Comparison of ENCODE assay signal across 16 cellular contexts in genomic region chr13:33264620-33264978, GRCh38. TPM values are rescaled to one million over a fixed set of nuclear protein-coding genes. Genes with fewer than 3 reads are reported as not detected.
A peak's percentile ranks its signal among the peaks of the same experiment; 100 is the strongest.
DNase-seq lines count a peak whose midpoint lies in the region; ATAC-seq, FAIRE-seq and TF ChIP-seq lines count a peak whose summit lies in the region.
"Had no signal": no experiment of that assay in that cellular context is flagged by ENCODE, and none has a peak within 500 bp of the region (broad histone marks: within the 10 kb centered on the region; RNA-seq: fewer than 3 reads in every experiment).

No MANE protein-coding gene starts in this region.

- no peak for ATAC-seq in A549
- no peak for ATAC-seq in GM21529 (IDR thresholded peaks at IDR 0.05; ENCODE audit: unreplicated experiment)
- ATAC-seq: stimulated activated naive CD8-positive, alpha-beta T cell treated with anti-CD3 and anti-CD28 coated beads, Interleukin-15, Interleukin-2, amounts not matched to agents 100 U/mL and 50 U/mL, for 24 hours had no signal

- peaks cover 2% of the 10 kb centered on the region for H3K36me3 Mint-ChIP-seq in neural crest cell (ENCODE audit: low read depth)
- H3K36me3 Mint-ChIP-seq in activated CD4-positive, alpha-beta memory T cell treated with anti-CD3 and anti-CD28 coated beads for 36 hours = no peaks in the 10 kb centered on the region
- H3K36me3 Mint-ChIP-seq: naive B cell had no signal

- TF ChIP-seq POLR2A in A549 (IDR thresholded peaks at IDR 0.05; ENCODE audit: low read length) = no peak

- no peak for FAIRE-seq in A549 (lab: Jason Lieb, UNC)
- FAIRE-seq: G401.6 had no signal

- no peaks in the 10 kb centered on the region for H3K9me3 Mint-ChIP-seq in neural crest cell
- H3K9me3 Mint-ChIP-seq in activated CD4-positive, alpha-beta memory T cell treated with anti-CD3 and anti-CD28 coated beads for 36 hours = no peaks in the 10 kb centered on the region
- H3K9me3 Mint-ChIP-seq: naive B cell had no signal

- CTCF ChIA-PET in A549 (lab: Yijun Ruan, JAX) = interaction anchor here (0.6 kb wide), 1 partner anchor 1879 kb away, joined by 3 read pairs; no protein-coding TSS in a partner anchor
- CTCF ChIA-PET in activated CD4-positive, alpha-beta memory T cell treated with anti-CD3 and anti-CD28 coated beads for 36 hours (lab: Charles Lee) = no interaction called here

- WGBS in A549 (ENCODE audit: missing lambda C conversion rate) = 74% methylated on average over 4 of the region's 4 CpGs

- H3K27me3 ChIP-seq in left ventricle myocardium inferior (ENCODE audit: low read depth) = no peaks in the 10 kb centered on the region
- no peaks in the 10 kb centered on the region for H3K27me3 ChIP-seq in SJCRH30

- intact Hi-C loops in left ventricle myocardium inferior (cut with micrococcal nuclease) = no loop called here
- intact Hi-C loops in activated CD4-positive, alpha-beta memory T cell treated with anti-CD3 and anti-CD28 coated beads for 36 hours (cut with micrococcal nuclease) = no loop called here

- no peaks in the 10 kb centered on the region for H3K27me3 Mint-ChIP-seq in neural crest cell (ENCODE audit: low read depth)
- peaks cover 4% of the 10 kb centered on the region for H3K27me3 Mint-ChIP-seq in activated CD4-positive, alpha-beta memory T cell treated with anti-CD3 and anti-CD28 coated beads for 36 hours

- no peak for TF ChIP-seq CTCF in A549 (IDR thresholded peaks at IDR 0.05)
- TF ChIP-seq CTCF in left ventricle myocardium inferior (IDR thresholded peaks at IDR 0.05; ENCODE audit: borderline replicate concordance) = no peak
- TF ChIP-seq CTCF in neural crest cell (conservative IDR thresholded peaks at IDR 0.05) = no peak

- DNase-seq in A549 (ENCODE audit: low read depth in 1 of 2, low spot score in 1 of 2) (no peak), left ventricle myocardium inferior (no peak), neural crest cell (ENCODE audit: low read depth, low spot score) (no peak), SJCRH30 (no peak), NCI-H2171 treated with DMSO at 0.1 percent for 48 hours (lab: John Stamatoyannopoulos, UW) (no peak)
- DNase-seq in activated CD4-positive, alpha-beta memory T cell treated with anti-CD3 and anti-CD28 coated beads for 36 hours = no peak
- DNase-seq: activated CD4-positive, alpha-beta T cell treated with anti-CD3 and anti-CD28 coated beads for 1 hour; activated T-cell treated with anti-CD3 and anti-CD28 coated beads for 4 hours; COR-L47; naive B cell; NCI-H1092 treated with DMSO at 0.1 percent for 48 hours; NCI-H345; stimulated activated naive CD8-positive, alpha-beta T cell treated with anti-CD3 and anti-CD28 coated beads, Interleukin-15, Interleukin-2, amounts not matched to agents 100 U/mL and 50 U/mL, for 24 hours had no signal

- H3K27ac ChIP-seq in A549 (peak overlapping the region; percentile 9 to 39; a peak in 2 of 6 replicates), angular gyrus (ENCODE audit: low read depth, low read length) (peak overlapping the region; percentile 74), left ventricle myocardium inferior (replicated peaks) (peak overlapping the region; percentile 88), SJCRH30 (no peak overlapping the region)

- H3K4me1 Mint-ChIP-seq in neural crest cell = peaks cover 72% of the 10 kb centered on the region
- H3K4me1 Mint-ChIP-seq in activated CD4-positive, alpha-beta memory T cell treated with anti-CD3 and anti-CD28 coated beads for 36 hours (ENCODE audit: low read depth) = no peaks in the 10 kb centered on the region
- H3K4me1 Mint-ChIP-seq: naive B cell had no signal

- H3K9me3 ChIP-seq in A549 (no peaks in the 10 kb centered on the region), left ventricle myocardium inferior (replicated peaks) (no peaks in the 10 kb centered on the region), SJCRH30 (replicated peaks) (no peaks in the 10 kb centered on the region)

- no peak overlapping the region for H3K4me3 Mint-ChIP-seq in neural crest cell
- H3K4me3 Mint-ChIP-seq in activated CD4-positive, alpha-beta memory T cell treated with anti-CD3 and anti-CD28 coated beads for 36 hours = no peak overlapping the region
- H3K4me3 Mint-ChIP-seq: naive B cell had no signal

- H3K4me1 ChIP-seq in A549 = peaks cover 49% of the 10 kb centered on the region
- H3K4me1 ChIP-seq in left ventricle myocardium inferior = peaks cover 98% of the 10 kb centered on the region
- peaks cover 31% of the 10 kb centered on the region for H3K4me1 ChIP-seq in SJCRH30

- H3K4me3 ChIP-seq in A549 = no peak overlapping the region
- H3K4me3 ChIP-seq in left ventricle myocardium inferior = no peak overlapping the region
- H3K4me3 ChIP-seq in SJCRH30 = no peak overlapping the region

- H3K27ac Mint-ChIP-seq in neural crest cell (ENCODE audit: unreplicated experiment) = peak overlapping the region; percentile 35
- H3K27ac Mint-ChIP-seq in activated CD4-positive, alpha-beta memory T cell treated with anti-CD3 and anti-CD28 coated beads for 36 hours = no peak overlapping the region
- H3K27ac Mint-ChIP-seq: naive B cell had no signal

- H3K4me2 ChIP-seq in A549 = 0 out of 3 replicates have a peak overlapping the region, but pooled peaks have one; percentile 6

- TF ChIP-seq EP300 in A549 (IDR thresholded peaks at IDR 0.05) = no peak

- no peak for TF ChIP-seq RAD21 in A549 (conservative IDR thresholded peaks at IDR 0.05 in 1 of 2, IDR thresholded peaks at IDR 0.05 in 1 of 2)

- H3K36me3 ChIP-seq in left ventricle myocardium inferior (no peaks in the 10 kb centered on the region), SJCRH30 (0 out of 2 replicates have a peak, but pooled peaks cover 1% of the 10 kb centered on the region)

- POLR2A ChIA-PET in A549 (lab: Yijun Ruan, JAX) = no interaction called here
- POLR2A ChIA-PET in activated CD4-positive, alpha-beta memory T cell treated with anti-CD3 and anti-CD28 coated beads for 36 hours (lab: Charles Lee) = no interaction called here

TF ChIP-seq in A549, 52 proteins besides CTCF, POLR2A, EP300 and RAD21:
- TF ChIP-seq MAFK (IDR thresholded peaks at IDR 0.05; ENCODE audit: partially characterized antibody) = peak; percentile 64
- TF ChIP-seq TFCP2L1 (CRISPR knock-in tag; IDR thresholded peaks at IDR 0.05) = no peak

RNA-seq across cellular contexts. Expression of gene STARD13, which starts 21.0 kb away (rescaled TPM):
- polyA plus RNA-seq in A549 (2011; rRNA removed) (2.8 TPM in 2 replicates), A549 (2017; fragmentation: RNase III; extraction: RNeasy Plus Mini Kit Qiagen cat#74134 plus additional on column Dnase treatment) (2.4 to 2.9 TPM (median 2.6 TPM) in 3 replicates)
- polyA plus RNA-seq in A549 (2012; cell fraction: cytosol; rRNA removed) = 2.2 and 3.3 TPM in 2 replicates
- 4.2 TPM in 2 replicates for polyA plus RNA-seq in A549 (2012; cell fraction: nucleus; rRNA removed)
- 15.0 and 15.6 TPM in 2 replicates for polyA minus RNA-seq in A549 (2011; rRNA and poly(A)+ RNA removed)
- total RNA-seq in left ventricle myocardium inferior (29.9 TPM), neural crest cell (23.6 and 24.2 TPM in 2 replicates)
- total RNA-seq in activated CD4-positive, alpha-beta memory T cell treated with anti-CD3 and anti-CD28 coated beads for 36 hours = under 1 TPM; 0.48 to 0.99 TPM
- 29.1 and 35.1 TPM in 2 replicates for total RNA-seq in SJCRH30 (2014; rRNA removed; shearing (Covaris generic))

Comparison
In these comparisons a context has a peak if more than half of its experiments do, and no peak if none do; other contexts are left out.
1. RNA of gene STARD13, which starts 21.0 kb away (total RNA-seq): 29.1 to 35.1 TPM in SJCRH30, 29.9 TPM in left ventricle myocardium inferior (single experiment) and 23.6 to 24.2 TPM in neural crest cell; 0.48 to 0.99 TPM in activated CD4-positive, alpha-beta memory T cell treated with anti-CD3 and anti-CD28 coated beads for 36 hours; every median in the first group is over 10 times any median in the second.